Comparison of ENCODE assay signal across 1 cellular context in the genomic region with DNA sequence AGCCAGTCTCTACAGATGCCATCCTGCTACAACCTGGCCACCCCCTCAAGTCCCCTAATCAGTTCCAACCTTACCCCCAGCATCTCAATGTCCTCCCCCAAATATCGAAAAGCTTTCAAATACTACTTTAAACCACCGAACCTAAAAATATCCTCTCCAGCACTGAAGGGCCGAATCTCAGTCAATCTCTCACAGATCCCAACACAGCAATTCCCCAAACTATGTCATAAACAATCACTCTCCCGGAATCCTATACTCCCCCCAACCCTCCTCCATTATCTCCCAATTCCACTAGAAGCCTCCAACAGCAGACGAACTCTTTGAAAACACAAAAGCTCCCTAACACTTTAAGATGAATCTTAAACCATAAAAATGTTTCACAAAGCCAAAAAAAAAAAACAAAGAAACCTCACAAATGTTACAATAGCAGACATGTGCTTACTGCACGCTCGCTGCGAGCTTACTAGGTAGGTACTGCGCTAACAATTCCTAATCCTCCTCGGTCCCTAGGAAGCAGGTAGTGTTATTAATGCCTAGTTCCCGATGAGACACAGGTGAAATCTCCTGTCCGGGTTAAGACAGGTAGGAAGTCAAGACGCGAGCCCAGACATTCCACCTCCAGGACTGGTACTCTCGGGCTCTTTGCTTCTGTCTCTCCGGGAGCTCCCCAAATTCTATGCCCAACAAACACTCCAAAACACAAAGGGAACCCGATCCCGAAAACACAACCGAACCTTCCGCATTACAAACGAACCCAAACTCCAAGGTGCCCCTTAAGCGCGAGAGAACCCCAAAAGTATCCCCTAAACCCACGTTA.
TF ChIP-seq lines count a peak whose summit lies in the region.

No MANE protein-coding gene starts in this region.

TF ChIP-seq in H1, 55 proteins besides CTCF, POLR2A, EP300 and RAD21:
- no peak for TF ChIP-seq TCF12 (IDR thresholded peaks at IDR 0.05; ENCODE audit: low read depth, low read length)
- no peak for TF ChIP-seq CBX8 (IDR thresholded peaks at IDR 0.05; ENCODE audit: borderline replicate concordance, low read depth, low read length)
- no peak for TF ChIP-seq KDM4A (IDR thresholded peaks at IDR 0.05; ENCODE audit: low read depth, low read length, severe bottlenecking)
- TF ChIP-seq, protein P1, sequence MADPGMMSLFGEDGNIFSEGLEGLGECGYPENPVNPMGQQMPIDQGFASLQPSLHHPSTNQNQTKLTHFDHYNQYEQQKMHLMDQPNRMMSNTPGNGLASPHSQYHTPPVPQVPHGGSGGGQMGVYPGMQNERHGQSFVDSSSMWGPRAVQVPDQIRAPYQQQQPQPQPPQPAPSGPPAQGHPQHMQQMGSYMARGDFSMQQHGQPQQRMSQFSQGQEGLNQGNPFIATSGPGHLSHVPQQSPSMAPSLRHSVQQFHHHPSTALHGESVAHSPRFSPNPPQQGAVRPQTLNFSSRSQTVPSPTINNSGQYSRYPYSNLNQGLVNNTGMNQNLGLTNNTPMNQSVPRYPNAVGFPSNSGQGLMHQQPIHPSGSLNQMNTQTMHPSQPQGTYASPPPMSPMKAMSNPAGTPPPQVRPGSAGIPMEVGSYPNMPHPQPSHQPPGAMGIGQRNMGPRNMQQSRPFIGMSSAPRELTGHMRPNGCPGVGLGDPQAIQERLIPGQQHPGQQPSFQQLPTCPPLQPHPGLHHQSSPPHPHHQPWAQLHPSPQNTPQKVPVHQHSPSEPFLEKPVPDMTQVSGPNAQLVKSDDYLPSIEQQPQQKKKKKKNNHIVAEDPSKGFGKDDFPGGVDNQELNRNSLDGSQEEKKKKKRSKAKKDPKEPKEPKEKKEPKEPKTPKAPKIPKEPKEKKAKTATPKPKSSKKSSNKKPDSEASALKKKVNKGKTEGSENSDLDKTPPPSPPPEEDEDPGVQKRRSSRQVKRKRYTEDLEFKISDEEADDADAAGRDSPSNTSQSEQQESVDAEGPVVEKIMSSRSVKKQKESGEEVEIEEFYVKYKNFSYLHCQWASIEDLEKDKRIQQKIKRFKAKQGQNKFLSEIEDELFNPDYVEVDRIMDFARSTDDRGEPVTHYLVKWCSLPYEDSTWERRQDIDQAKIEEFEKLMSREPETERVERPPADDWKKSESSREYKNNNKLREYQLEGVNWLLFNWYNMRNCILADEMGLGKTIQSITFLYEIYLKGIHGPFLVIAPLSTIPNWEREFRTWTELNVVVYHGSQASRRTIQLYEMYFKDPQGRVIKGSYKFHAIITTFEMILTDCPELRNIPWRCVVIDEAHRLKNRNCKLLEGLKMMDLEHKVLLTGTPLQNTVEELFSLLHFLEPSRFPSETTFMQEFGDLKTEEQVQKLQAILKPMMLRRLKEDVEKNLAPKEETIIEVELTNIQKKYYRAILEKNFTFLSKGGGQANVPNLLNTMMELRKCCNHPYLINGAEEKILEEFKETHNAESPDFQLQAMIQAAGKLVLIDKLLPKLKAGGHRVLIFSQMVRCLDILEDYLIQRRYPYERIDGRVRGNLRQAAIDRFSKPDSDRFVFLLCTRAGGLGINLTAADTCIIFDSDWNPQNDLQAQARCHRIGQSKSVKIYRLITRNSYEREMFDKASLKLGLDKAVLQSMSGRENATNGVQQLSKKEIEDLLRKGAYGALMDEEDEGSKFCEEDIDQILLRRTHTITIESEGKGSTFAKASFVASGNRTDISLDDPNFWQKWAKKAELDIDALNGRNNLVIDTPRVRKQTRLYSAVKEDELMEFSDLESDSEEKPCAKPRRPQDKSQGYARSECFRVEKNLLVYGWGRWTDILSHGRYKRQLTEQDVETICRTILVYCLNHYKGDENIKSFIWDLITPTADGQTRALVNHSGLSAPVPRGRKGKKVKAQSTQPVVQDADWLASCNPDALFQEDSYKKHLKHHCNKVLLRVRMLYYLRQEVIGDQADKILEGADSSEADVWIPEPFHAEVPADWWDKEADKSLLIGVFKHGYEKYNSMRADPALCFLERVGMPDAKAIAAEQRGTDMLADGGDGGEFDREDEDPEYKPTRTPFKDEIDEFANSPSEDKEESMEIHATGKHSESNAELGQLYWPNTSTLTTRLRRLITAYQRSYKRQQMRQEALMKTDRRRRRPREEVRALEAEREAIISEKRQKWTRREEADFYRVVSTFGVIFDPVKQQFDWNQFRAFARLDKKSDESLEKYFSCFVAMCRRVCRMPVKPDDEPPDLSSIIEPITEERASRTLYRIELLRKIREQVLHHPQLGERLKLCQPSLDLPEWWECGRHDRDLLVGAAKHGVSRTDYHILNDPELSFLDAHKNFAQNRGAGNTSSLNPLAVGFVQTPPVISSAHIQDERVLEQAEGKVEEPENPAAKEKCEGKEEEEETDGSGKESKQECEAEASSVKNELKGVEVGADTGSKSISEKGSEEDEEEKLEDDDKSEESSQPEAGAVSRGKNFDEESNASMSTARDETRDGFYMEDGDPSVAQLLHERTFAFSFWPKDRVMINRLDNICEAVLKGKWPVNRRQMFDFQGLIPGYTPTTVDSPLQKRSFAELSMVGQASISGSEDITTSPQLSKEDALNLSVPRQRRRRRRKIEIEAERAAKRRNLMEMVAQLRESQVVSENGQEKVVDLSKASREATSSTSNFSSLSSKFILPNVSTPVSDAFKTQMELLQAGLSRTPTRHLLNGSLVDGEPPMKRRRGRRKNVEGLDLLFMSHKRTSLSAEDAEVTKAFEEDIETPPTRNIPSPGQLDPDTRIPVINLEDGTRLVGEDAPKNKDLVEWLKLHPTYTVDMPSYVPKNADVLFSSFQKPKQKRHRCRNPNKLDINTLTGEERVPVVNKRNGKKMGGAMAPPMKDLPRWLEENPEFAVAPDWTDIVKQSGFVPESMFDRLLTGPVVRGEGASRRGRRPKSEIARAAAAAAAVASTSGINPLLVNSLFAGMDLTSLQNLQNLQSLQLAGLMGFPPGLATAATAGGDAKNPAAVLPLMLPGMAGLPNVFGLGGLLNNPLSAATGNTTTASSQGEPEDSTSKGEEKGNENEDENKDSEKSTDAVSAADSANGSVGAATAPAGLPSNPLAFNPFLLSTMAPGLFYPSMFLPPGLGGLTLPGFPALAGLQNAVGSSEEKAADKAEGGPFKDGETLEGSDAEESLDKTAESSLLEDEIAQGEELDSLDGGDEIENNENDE (IDR thresholded peaks at IDR 0.05; ENCODE audit: insufficient replicate concordance, low read length), result no peak
- no peak for TF ChIP-seq NANOG (IDR thresholded peaks at IDR 0.05; ENCODE audit: insufficient read depth, low read depth, low read length, poor library complexity, severe bottlenecking)
- no peak for TF ChIP-seq FOSL1 (IDR thresholded peaks at IDR 0.05; ENCODE audit: insufficient read depth, low read depth, low read length)
- TF ChIP-seq ASH2L (IDR thresholded peaks at IDR 0.05; ENCODE audit: low read length), result peak; percentile 16
- TF ChIP-seq, protein P2, sequence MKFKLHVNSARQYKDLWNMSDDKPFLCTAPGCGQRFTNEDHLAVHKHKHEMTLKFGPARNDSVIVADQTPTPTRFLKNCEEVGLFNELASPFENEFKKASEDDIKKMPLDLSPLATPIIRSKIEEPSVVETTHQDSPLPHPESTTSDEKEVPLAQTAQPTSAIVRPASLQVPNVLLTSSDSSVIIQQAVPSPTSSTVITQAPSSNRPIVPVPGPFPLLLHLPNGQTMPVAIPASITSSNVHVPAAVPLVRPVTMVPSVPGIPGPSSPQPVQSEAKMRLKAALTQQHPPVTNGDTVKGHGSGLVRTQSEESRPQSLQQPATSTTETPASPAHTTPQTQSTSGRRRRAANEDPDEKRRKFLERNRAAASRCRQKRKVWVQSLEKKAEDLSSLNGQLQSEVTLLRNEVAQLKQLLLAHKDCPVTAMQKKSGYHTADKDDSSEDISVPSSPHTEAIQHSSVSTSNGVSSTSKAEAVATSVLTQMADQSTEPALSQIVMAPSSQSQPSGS (IDR thresholded peaks at IDR 0.05; ENCODE audit: low read length), result no peak
- TF ChIP-seq CHD1 (IDR thresholded peaks at IDR 0.05; ENCODE audit: low read depth, low read length), result no peak
- TF ChIP-seq TBP (IDR thresholded peaks at IDR 0.05; ENCODE audit: low read depth, low read length), result peak; percentile 13; the same call in 1 of the 2 replicates
- peak; percentile 63 for TF ChIP-seq TAF1 (IDR thresholded peaks at IDR 0.05; ENCODE audit: low read depth, low read length)
- TF ChIP-seq RXRA (IDR thresholded peaks at IDR 0.05; ENCODE audit: insufficient read depth, low read depth, low read length), result no peak
- TF ChIP-seq PHF8 (conservative IDR thresholded peaks at IDR 0.05; ENCODE audit: low read depth, low read length), result no peak; the same call in 1 of the 2 replicates
- no peak for TF ChIP-seq SUZ12 (IDR thresholded peaks at IDR 0.05; ENCODE audit: low read length)
- no peak for TF ChIP-seq GTF2F1 (IDR thresholded peaks at IDR 0.05; ENCODE audit: borderline replicate concordance, low read depth, low read length)
- no peak for TF ChIP-seq EZH2 (IDR thresholded peaks at IDR 0.05; ENCODE audit: low read depth, low read length, severe bottlenecking)
- no peak for TF ChIP-seq BRCA1 (IDR thresholded peaks at IDR 0.05; ENCODE audit: low read depth, low read length)
- TF ChIP-seq HDAC6 (IDR thresholded peaks at IDR 0.05; ENCODE audit: low read depth, low read length), result no peak
- TF ChIP-seq TAF7 (optimal IDR thresholded peaks at IDR 0.05; ENCODE audit: borderline replicate concordance, low read depth, low read length), result peak; percentile 69
- peak; percentile 41; the same call in 1 of the 2 replicates for TF ChIP-seq POLR2AphosphoS5 (IDR thresholded peaks at IDR 0.05; ENCODE audit: low read depth, low read length)
- TF ChIP-seq CBX5 (IDR thresholded peaks at IDR 0.05; ENCODE audit: low read depth, low read length), result no peak
- no peak for TF ChIP-seq POU5F1 (IDR thresholded peaks at IDR 0.05; ENCODE audit: low read depth, low read length)
- TF ChIP-seq RBBP5 (IDR thresholded peaks at IDR 0.05; ENCODE audit: borderline replicate concordance, low read depth, low read length), result no peak
- no peak for TF ChIP-seq SAP30 (IDR thresholded peaks at IDR 0.05; ENCODE audit: insufficient read depth, insufficient replicate concordance, low read length)
- no peak for TF ChIP-seq RFX5 (IDR thresholded peaks at IDR 0.05; ENCODE audit: borderline replicate concordance, low read depth, low read length)
- no peak for TF ChIP-seq EGR1 (IDR thresholded peaks at IDR 0.05; ENCODE audit: borderline replicate concordance, low read depth, low read length)
- no peak for TF ChIP-seq KDM5A (IDR thresholded peaks at IDR 0.05; ENCODE audit: low read length)
- TF ChIP-seq JUND (IDR thresholded peaks at IDR 0.05; ENCODE audit: low read length), result no peak
- no peak for TF ChIP-seq RNF2 (IDR thresholded peaks at IDR 0.05; ENCODE audit: borderline replicate concordance, low read depth, low read length, missing control alignments, poor library complexity, severe bottlenecking)
- TF ChIP-seq, protein P3, sequence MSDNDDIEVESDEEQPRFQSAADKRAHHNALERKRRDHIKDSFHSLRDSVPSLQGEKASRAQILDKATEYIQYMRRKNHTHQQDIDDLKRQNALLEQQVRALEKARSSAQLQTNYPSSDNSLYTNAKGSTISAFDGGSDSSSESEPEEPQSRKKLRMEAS (IDR thresholded peaks at IDR 0.05), result peak; percentile 35; the same call in 1 of the 2 replicates
- TF ChIP-seq MAFK (IDR thresholded peaks at IDR 0.05; ENCODE audit: low read depth, low read length), result no peak
- TF ChIP-seq, protein P4, sequence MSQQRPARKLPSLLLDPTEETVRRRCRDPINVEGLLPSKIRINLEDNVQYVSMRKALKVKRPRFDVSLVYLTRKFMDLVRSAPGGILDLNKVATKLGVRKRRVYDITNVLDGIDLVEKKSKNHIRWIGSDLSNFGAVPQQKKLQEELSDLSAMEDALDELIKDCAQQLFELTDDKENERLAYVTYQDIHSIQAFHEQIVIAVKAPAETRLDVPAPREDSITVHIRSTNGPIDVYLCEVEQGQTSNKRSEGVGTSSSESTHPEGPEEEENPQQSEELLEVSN (IDR thresholded peaks at IDR 0.05), result no peak
- TF ChIP-seq SP1 (IDR thresholded peaks at IDR 0.05; ENCODE audit: low read depth, low read length), result no peak
- TF ChIP-seq SP2 (IDR thresholded peaks at IDR 0.05; ENCODE audit: low read length), result no peak
- no peak for TF ChIP-seq SRF (IDR thresholded peaks at IDR 0.05; ENCODE audit: low read depth, low read length)
- no peak for TF ChIP-seq SIX5 (IDR thresholded peaks at IDR 0.05; ENCODE audit: low read depth, low read length)
- TF ChIP-seq, protein P5, sequence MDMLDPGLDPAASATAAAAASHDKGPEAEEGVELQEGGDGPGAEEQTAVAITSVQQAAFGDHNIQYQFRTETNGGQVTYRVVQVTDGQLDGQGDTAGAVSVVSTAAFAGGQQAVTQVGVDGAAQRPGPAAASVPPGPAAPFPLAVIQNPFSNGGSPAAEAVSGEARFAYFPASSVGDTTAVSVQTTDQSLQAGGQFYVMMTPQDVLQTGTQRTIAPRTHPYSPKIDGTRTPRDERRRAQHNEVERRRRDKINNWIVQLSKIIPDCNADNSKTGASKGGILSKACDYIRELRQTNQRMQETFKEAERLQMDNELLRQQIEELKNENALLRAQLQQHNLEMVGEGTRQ (IDR thresholded peaks at IDR 0.05; ENCODE audit: low read length), result no peak
- TF ChIP-seq ZNF274 (IDR thresholded peaks at IDR 0.05; ENCODE audit: borderline replicate concordance, extremely low read depth, low read length), result no peak
- no peak for TF ChIP-seq CEBPB (IDR thresholded peaks at IDR 0.05; ENCODE audit: low read depth, low read length)
- TF ChIP-seq KDM1A (IDR thresholded peaks at IDR 0.05; ENCODE audit: borderline replicate concordance, low read length), result no peak
- no peak for TF ChIP-seq GABPA (IDR thresholded peaks at IDR 0.05; ENCODE audit: borderline replicate concordance, insufficient read depth, low read length)
TF ChIP-seq in H1: peak in this region for 6.
